ENCODE assay signal across 8 cellular contexts in the genomic region with DNA sequence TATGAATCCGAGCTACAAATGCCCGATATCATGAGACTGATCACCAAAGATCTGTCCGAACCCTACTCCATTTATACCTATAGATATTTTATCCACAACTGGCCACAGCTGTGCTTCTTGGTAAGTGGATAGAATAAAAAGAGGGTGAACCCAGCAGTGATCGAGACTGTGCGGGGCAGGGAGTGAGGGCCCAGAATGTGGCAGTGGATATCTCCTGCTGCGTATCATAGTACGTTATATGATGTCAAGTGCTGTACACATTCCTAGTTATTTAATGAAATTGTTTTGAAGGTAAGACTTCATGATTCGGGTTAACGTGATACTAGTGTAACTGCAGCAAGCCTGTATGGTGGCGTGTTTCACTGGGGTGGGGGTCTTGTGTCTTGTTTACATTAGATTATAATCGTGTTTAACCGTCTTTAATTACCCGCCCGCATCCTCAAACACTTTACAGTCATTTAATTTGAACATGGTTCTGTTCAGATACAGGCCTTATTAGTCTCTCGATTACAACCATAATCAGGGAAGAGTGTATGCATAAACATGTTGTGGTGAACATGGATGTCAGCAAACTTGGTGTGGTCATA. TPM values are rescaled to one million over a fixed set of nuclear protein-coding genes. Genes with fewer than 3 reads are reported as not detected.
DNase-seq lines count a peak whose midpoint lies in the region; ATAC-seq and TF ChIP-seq lines count a peak whose summit lies in the region.

No MANE protein-coding gene starts in this region.

- H2AK5ac ChIP-seq in H9 (ENCODE audit: insufficient read length, low read length) = no peak overlapping the region

- H3K4me1 ChIP-seq in H9 (ENCODE audit: insufficient read depth, low read length) (no peaks in the 10 kb centered on the region), ovary (ENCODE audit: insufficient read depth) (peaks cover 2% of the 10 kb centered on the region)

- no peak overlapping the region for H3K56ac ChIP-seq in H9 (ENCODE audit: insufficient read length, low read depth, low read length)

- H3K4me2 ChIP-seq in H9 (ENCODE audit: insufficient read depth, insufficient read length, low read length) = peak overlapping the region; percentile 89

- H2BK120ac ChIP-seq in H9 (ENCODE audit: low read depth, low read length, poor library complexity, severe bottlenecking) = no peak overlapping the region

- H3K4ac ChIP-seq in H9 (ENCODE audit: low read depth, low read length) = no peak overlapping the region

- peaks cover 6% of the 10 kb centered on the region for H3K23me2 ChIP-seq in H9 (ENCODE audit: insufficient read length, low read depth, low read length, poor library complexity, severe bottlenecking)

- H4K91ac ChIP-seq in H9 (ENCODE audit: insufficient read length, low read depth, low read length) = no peak overlapping the region

- no peak overlapping the region for H2BK12ac ChIP-seq in H9 (ENCODE audit: insufficient read length, low read depth, low read length)

- H4K20me1 ChIP-seq in H9 (ENCODE audit: control insufficient read depth, insufficient read depth, insufficient read length) = no peaks in the 10 kb centered on the region

- peak overlapping the region; percentile 50 for H3K4me3 ChIP-seq in ovary

- H3K4me1 Mint-ChIP-seq in H9 = peaks cover 31 to 38% of the 10 kb centered on the region in 2 experiments

- H3K9me3 Mint-ChIP-seq in H9 = no peaks in the 10 kb centered on the region

- no peak overlapping the region for H2BK15ac ChIP-seq in H9 (ENCODE audit: low read depth, low read length)

- TF ChIP-seq EP300 in ovary (IDR thresholded peaks at IDR 0.05) = no peak

- intact Hi-C loops in ovary (cut with DNase I) = no loop called here

- TF ChIP-seq CTCF in H9 (conservative IDR thresholded peaks at IDR 0.05) = no peak
- no peak for TF ChIP-seq CTCF in ovary (IDR thresholded peaks at IDR 0.05)

- H3K36me3 ChIP-seq in ovary = no peaks in the 10 kb centered on the region

- H3K18ac ChIP-seq in H9 (ENCODE audit: insufficient read length, low read depth, low read length) = no peak overlapping the region

- H3K36me3 Mint-ChIP-seq in H9 (ENCODE audit: insufficient read depth in 1 of 3, low read depth in 3 of 3) = peaks cover 0 to 22% (median 10%) of the 10 kb centered on the region in 3 experiments; a peak in 6 of 7 replicates

- no peak overlapping the region for H3K27ac Mint-ChIP-seq in H9

- H4K5ac ChIP-seq in H9 (ENCODE audit: insufficient read length, low read depth, low read length) = no peak overlapping the region

- H2AFZ ChIP-seq in H9 (ENCODE audit: low read length) = no peak overlapping the region

- H4K8ac ChIP-seq in H9 (replicated peaks; ENCODE audit: insufficient read length, low read depth, low read length) = no peak overlapping the region

- DNase-seq in H9 (no peak), RPMI7951 (ENCODE audit: low read depth) (peak; percentile 7), epithelial cell of prostate (ENCODE audit: low read depth, low spot score) (no peak), ovary (no peak), HT-29 (ENCODE audit: low spot score) (no peak)
- DNase-seq in activated CD4-positive, alpha-beta T cell treated with anti-CD3 and anti-CD28 coated beads, Interleukin-2, amount 50 U/mL, for 4 hours = no peak

- no peak overlapping the region for H3K14ac ChIP-seq in H9 (ENCODE audit: insufficient read depth, low read length)

- H2BK5ac ChIP-seq in H9 (ENCODE audit: insufficient read length, low read length) = no peak overlapping the region

- no peaks in the 10 kb centered on the region; the same call in 1 of the 2 replicates for H3K27me3 Mint-ChIP-seq in H9 (ENCODE audit: low read depth)

- H3K79me1 ChIP-seq in H9 (ENCODE audit: insufficient read depth, low read depth, low read length, poor library complexity, severe bottlenecking) = peaks cover 3% of the 10 kb centered on the region

- H3K79me2 ChIP-seq in H9 (ENCODE audit: insufficient read depth, low read length) = peaks cover 10% of the 10 kb centered on the region; the same call in 1 of the 2 replicates

- H3K27ac ChIP-seq in H9 (ENCODE audit: insufficient read length, low read depth, low read length) = no peak overlapping the region
- H3K27ac ChIP-seq in epithelial cell of prostate = peak overlapping the region; percentile 61
- H3K27ac ChIP-seq in ovary = peak overlapping the region; percentile 19 to 84

- no CpG with 5 or more reads among the region's 15 CpGs for WGBS in H9 (ENCODE audit: extremely low coverage, insufficient read length, low lambda C conversion rate)
- 8 to 17% (median 11%) methylated on average over 15 of the region's 15 CpGs for WGBS in ovary, 3 donors

- no peaks in the 10 kb centered on the region for H3K9me3 ChIP-seq in H9 (ENCODE audit: control insufficient read depth, low read depth, low read length)
- H3K9me3 ChIP-seq in ovary = no peaks in the 10 kb centered on the region

- no peaks in the 10 kb centered on the region; the same call in 1 of the 2 replicates for H3K27me3 ChIP-seq in H9 (ENCODE audit: insufficient read depth, low read length)
- H3K27me3 ChIP-seq in ovary = no peaks in the 10 kb centered on the region

- TF ChIP-seq POLR2A in ovary (IDR thresholded peaks at IDR 0.05) = no peak

- H3T11ph ChIP-seq in H9 (ENCODE audit: low read length) = no peak overlapping the region

- no peak overlapping the region for H3K23ac ChIP-seq in H9 (ENCODE audit: insufficient read length, low read depth, low read length)

- no peak overlapping the region for H2BK20ac ChIP-seq in H9 (ENCODE audit: low read depth, low read length, poor library complexity, severe bottlenecking)

- H3K9ac ChIP-seq in H9 (ENCODE audit: extremely low read depth, insufficient read length, low read length) = peak overlapping the region; percentile 65

- H3K4me3 Mint-ChIP-seq in H9 = peak overlapping the region; percentile 76 to 86

- ATAC-seq in GM19397 (IDR thresholded peaks at IDR 0.05; ENCODE audit: unreplicated experiment) (no peak), HG03521 (IDR thresholded peaks at IDR 0.05; ENCODE audit: unreplicated experiment) (no peak)

RNA-seq across cellular contexts. Expression of a gene that starts 1.3 kb away (rescaled TPM):
- total RNA-seq in H9 (2021) (18.3 and 20.9 TPM in 2 replicates), ovary (10 to 100 TPM; 12.5 to 29.4 (median 20.8) TPM)
- total RNA-seq in RPMI7951 (2014; rRNA removed; shearing (Covaris generic)) = 10.8 and 17.5 TPM in 2 replicates
- 10 to 100 TPM in 1 of 2 donors, 1 to 10 TPM in 1; 9.4 to 16.4 TPM for polyA plus RNA-seq in ovary
- 4.0 and 5.0 TPM in 2 replicates for total RNA-seq in HT-29 (2014; rRNA removed; shearing (Covaris generic))
